11 cellular contexts compared by ENCODE assay signal in genomic region chr3:183260167-183260904, GRCh38. TPM values are rescaled to one million over a fixed set of nuclear protein-coding genes. Genes with fewer than 3 reads are reported as not detected.
DNase-seq lines count a peak whose midpoint lies in the region; ATAC-seq and TF ChIP-seq lines count a peak whose summit lies in the region.
"Had no signal": no experiment of that assay in that cellular context is flagged by ENCODE, and none has a peak within 500 bp of the region (broad histone marks: within the 10 kb centered on the region; RNA-seq: fewer than 3 reads in every experiment).

No MANE protein-coding gene starts in this region.

- H3K27ac ChIP-seq in PC-9: 0 out of 2 replicates have a peak overlapping the region, but pooled peaks have one; percentile 3
- H3K27ac ChIP-seq in foreskin keratinocyte: peak overlapping the region; percentile 21
- H3K27ac ChIP-seq in parathyroid adenoma: no peak overlapping the region
- H3K27ac ChIP-seq in GM23338 (ENCODE audit: low read depth): no peak overlapping the region

- H3K36me3 Mint-ChIP-seq in GM23338 (ENCODE audit: low read depth): no peaks in the 10 kb centered on the region

- H3K4me2 ChIP-seq in PC-9 (0 out of 2 replicates have a peak overlapping the region, but pooled peaks have one; percentile 0), parathyroid adenoma (ENCODE audit: low read length) (peak overlapping the region; percentile 13), GM23338 (no peak overlapping the region)

- DNase-seq in CD1c-positive myeloid dendritic cell (ENCODE audit: extremely low spot score) (peak; percentile 84), PC-9 (no peak), foreskin keratinocyte (no peak), GM23338 (ENCODE audit: low spot score) (no peak), NCI-H2196 (lab: John Stamatoyannopoulos, UW; ENCODE audit: unreplicated experiment) (no peak), NCI-H510A (lab: John Stamatoyannopoulos, UW) (no peak)
- DNase-seq: activated CD8-positive, alpha-beta memory T cell treated with anti-CD3 and anti-CD28 coated beads, Interleukin-2, amount 50 U/mL, for 48 hours; mesendoderm had no signal

- no peak for TF ChIP-seq CTCF in PC-9 (conservative IDR thresholded peaks at IDR 0.05)
- TF ChIP-seq CTCF in foreskin keratinocyte (conservative IDR thresholded peaks at IDR 0.05): no peak
- no peak for TF ChIP-seq CTCF in parathyroid adenoma (IDR thresholded peaks at IDR 0.05)
- no peak for TF ChIP-seq CTCF in GM23338 (conservative IDR thresholded peaks at IDR 0.05; ENCODE audit: low read depth in 2 of 2)

- H3F3A ChIP-seq in PC-9 (ENCODE audit: insufficient read depth, low read depth): peaks cover 31% of the 10 kb centered on the region
- no peaks in the 10 kb centered on the region for H3F3A ChIP-seq in GM23338 (replicated peaks; ENCODE audit: low read depth)

- H3K9me3 Mint-ChIP-seq in GM23338: no peaks in the 10 kb centered on the region
- H3K9me3 Mint-ChIP-seq: T-helper 1 cell treated with Interleukin-12 subunit alpha and Interleukin-12 subunit beta and Interleukin-4 antibody, amounts not matched to agents 30 μg/mL and 1 μg/mL, for 36 hours had no signal

- no peak overlapping the region for H3K4me3 ChIP-seq in PC-9
- H3K4me3 ChIP-seq in parathyroid adenoma (ENCODE audit: low read depth, low read length): no peak overlapping the region
- H3K4me3 ChIP-seq in GM23338: no peak overlapping the region

- H3K27me3 Mint-ChIP-seq in GM23338 (ENCODE audit: insufficient read depth, low read depth, poor library complexity): peaks cover 5% of the 10 kb centered on the region

- intact Hi-C loops in PC-9 (cut with micrococcal nuclease; ENCODE audit: unreplicated experiment): no loop called here

- no peak overlapping the region for H2AFZ ChIP-seq in PC-9
- no peak overlapping the region for H2AFZ ChIP-seq in parathyroid adenoma
- H2AFZ ChIP-seq in GM23338: no peak overlapping the region

- H4K20me1 ChIP-seq in PC-9 (ENCODE audit: insufficient read depth) (peaks cover 4% of the 10 kb centered on the region; the same call in 1 of the 2 replicates), GM23338 (replicated peaks; ENCODE audit: insufficient read depth) (no peaks in the 10 kb centered on the region)

- H3K4me3 Mint-ChIP-seq in GM23338: no peak overlapping the region
- H3K4me3 Mint-ChIP-seq: T-helper 1 cell treated with Interleukin-12 subunit alpha and Interleukin-12 subunit beta and Interleukin-4 antibody, amounts not matched to agents 30 μg/mL and 1 μg/mL, for 36 hours had no signal

- H3K27ac Mint-ChIP-seq in GM23338: no peak overlapping the region
- H3K27ac Mint-ChIP-seq: T-helper 1 cell treated with Interleukin-12 subunit alpha and Interleukin-12 subunit beta and Interleukin-4 antibody, amounts not matched to agents 30 μg/mL and 1 μg/mL, for 36 hours had no signal

- H3K4me1 ChIP-seq in PC-9 (replicated peaks; ENCODE audit: insufficient read depth) (peaks cover 55% of the 10 kb centered on the region), foreskin keratinocyte (peaks cover 56% of the 10 kb centered on the region), parathyroid adenoma (peaks cover 4% of the 10 kb centered on the region), GM23338 (ENCODE audit: insufficient read depth) (peaks cover 40% of the 10 kb centered on the region)

- CTCF ChIA-PET in PC-9 (lab: Charles Lee): interaction anchor here (0.7 kb wide), 1 partner anchor 22 kb away, joined by 4 read pairs; no protein-coding TSS in a partner anchor

- no TSS peak for BruUV-seq in PC-9 (replicated peaks; lab: Mats Ljungman, UMichigan)

- ATAC-seq in foreskin keratinocyte (no peak), GM23338 (no peak), HG03342 (IDR thresholded peaks at IDR 0.05; ENCODE audit: unreplicated experiment) (no peak)

- no peaks in the 10 kb centered on the region for H3K27me3 ChIP-seq in PC-9 (ENCODE audit: insufficient read depth, low read depth)
- H3K27me3 ChIP-seq in foreskin keratinocyte: no peaks in the 10 kb centered on the region
- H3K27me3 ChIP-seq in parathyroid adenoma (ENCODE audit: control insufficient read depth, insufficient read depth, low read length): no peaks in the 10 kb centered on the region
- H3K27me3 ChIP-seq in GM23338 (ENCODE audit: insufficient read depth): peaks cover 5% of the 10 kb centered on the region; the same call in 1 of the 2 replicates

- no peak overlapping the region for H3K9ac ChIP-seq in parathyroid adenoma

- H3K79me2 ChIP-seq in PC-9 (ENCODE audit: low read depth): peaks cover 98% of the 10 kb centered on the region
- H3K79me2 ChIP-seq in parathyroid adenoma: no peaks in the 10 kb centered on the region
- peaks cover 23% of the 10 kb centered on the region for H3K79me2 ChIP-seq in GM23338 (replicated peaks; ENCODE audit: insufficient read depth)

- H3K9me3 ChIP-seq in PC-9 (ENCODE audit: insufficient read depth, low read depth): no peaks in the 10 kb centered on the region
- H3K9me3 ChIP-seq in parathyroid adenoma (ENCODE audit: control insufficient read depth, low read length): no peaks in the 10 kb centered on the region

- no peaks in the 10 kb centered on the region for H3K9me2 ChIP-seq in PC-9 (ENCODE audit: insufficient read depth)
- no peaks in the 10 kb centered on the region for H3K9me2 ChIP-seq in GM23338 (ENCODE audit: insufficient read depth)

- peaks cover 17% of the 10 kb centered on the region for H3K4me1 Mint-ChIP-seq in GM23338

- H3K36me3 ChIP-seq in PC-9 (ENCODE audit: low read depth): peaks cover 30% of the 10 kb centered on the region
- no peaks in the 10 kb centered on the region for H3K36me3 ChIP-seq in parathyroid adenoma (ENCODE audit: control insufficient read depth, insufficient read depth, low read length)
- no peaks in the 10 kb centered on the region for H3K36me3 ChIP-seq in GM23338 (ENCODE audit: insufficient read depth)

- POLR2A ChIA-PET in PC-9 (lab: Charles Lee; ENCODE audit: unreplicated experiment): interaction anchor here (0.7 to 1.0 kb wide), 2 partner anchors 12 to 25 kb away, joined by 4 to 15 read pairs; no protein-coding TSS in a partner anchor

TF ChIP-seq in GM23338, 12 proteins besides CTCF, POLR2A, EP300 and RAD21 (continues in another document):
- no peak for TF ChIP-seq EZH2phosphoT487 (IDR thresholded peaks at IDR 0.05; ENCODE audit: unreplicated experiment)
- no peak for TF ChIP-seq ETS1 (IDR thresholded peaks at IDR 0.05)
- TF ChIP-seq JUNB (IDR thresholded peaks at IDR 0.05; ENCODE audit: unreplicated experiment): no peak
- TF ChIP-seq CREB1 (CRISPR knock-in tag; IDR thresholded peaks at IDR 0.05; ENCODE audit: low read depth): no peak
- no peak for TF ChIP-seq POLR2AphosphoS5 (IDR thresholded peaks at IDR 0.05; ENCODE audit: low read depth)
- TF ChIP-seq EZH2 (IDR thresholded peaks at IDR 0.05; ENCODE audit: low read depth, unreplicated experiment): no peak
- no peak for TF ChIP-seq ZNF331 (CRISPR knock-in tag; IDR thresholded peaks at IDR 0.05; ENCODE audit: low read depth)
- TF ChIP-seq NANOG (IDR thresholded peaks at IDR 0.05; ENCODE audit: borderline replicate concordance): no peak
- TF ChIP-seq, protein P1, sequence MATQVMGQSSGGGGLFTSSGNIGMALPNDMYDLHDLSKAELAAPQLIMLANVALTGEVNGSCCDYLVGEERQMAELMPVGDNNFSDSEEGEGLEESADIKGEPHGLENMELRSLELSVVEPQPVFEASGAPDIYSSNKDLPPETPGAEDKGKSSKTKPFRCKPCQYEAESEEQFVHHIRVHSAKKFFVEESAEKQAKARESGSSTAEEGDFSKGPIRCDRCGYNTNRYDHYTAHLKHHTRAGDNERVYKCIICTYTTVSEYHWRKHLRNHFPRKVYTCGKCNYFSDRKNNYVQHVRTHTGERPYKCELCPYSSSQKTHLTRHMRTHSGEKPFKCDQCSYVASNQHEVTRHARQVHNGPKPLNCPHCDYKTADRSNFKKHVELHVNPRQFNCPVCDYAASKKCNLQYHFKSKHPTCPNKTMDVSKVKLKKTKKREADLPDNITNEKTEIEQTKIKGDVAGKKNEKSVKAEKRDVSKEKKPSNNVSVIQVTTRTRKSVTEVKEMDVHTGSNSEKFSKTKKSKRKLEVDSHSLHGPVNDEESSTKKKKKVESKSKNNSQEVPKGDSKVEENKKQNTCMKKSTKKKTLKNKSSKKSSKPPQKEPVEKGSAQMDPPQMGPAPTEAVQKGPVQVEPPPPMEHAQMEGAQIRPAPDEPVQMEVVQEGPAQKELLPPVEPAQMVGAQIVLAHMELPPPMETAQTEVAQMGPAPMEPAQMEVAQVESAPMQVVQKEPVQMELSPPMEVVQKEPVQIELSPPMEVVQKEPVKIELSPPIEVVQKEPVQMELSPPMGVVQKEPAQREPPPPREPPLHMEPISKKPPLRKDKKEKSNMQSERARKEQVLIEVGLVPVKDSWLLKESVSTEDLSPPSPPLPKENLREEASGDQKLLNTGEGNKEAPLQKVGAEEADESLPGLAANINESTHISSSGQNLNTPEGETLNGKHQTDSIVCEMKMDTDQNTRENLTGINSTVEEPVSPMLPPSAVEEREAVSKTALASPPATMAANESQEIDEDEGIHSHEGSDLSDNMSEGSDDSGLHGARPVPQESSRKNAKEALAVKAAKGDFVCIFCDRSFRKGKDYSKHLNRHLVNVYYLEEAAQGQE (IDR thresholded peaks at IDR 0.05; ENCODE audit: unreplicated experiment): no peak

RNA-seq across cellular contexts. Expression of gene B3GNT5, which starts 7.3 kb away (rescaled TPM):
- total RNA-seq in PC-9 (2021): 30.7 and 33.6 TPM in 2 replicates
- total RNA-seq in foreskin keratinocyte: 58.1 and 59.8 TPM in 2 replicates
- 17.6 and 20.1 TPM in 2 replicates for polyA plus RNA-seq in foreskin keratinocyte
- 3.9 and 4.9 TPM in 2 replicates for total RNA-seq in GM23338 (2014; rRNA removed; shearing (Covaris generic))
- polyA plus RNA-seq in GM23338 (2016; fragmentation: Nextera tagmentation; extraction: Ambion mirVana): 5.1 and 6.4 TPM in 2 replicates

Comparison
In these comparisons a context has a peak if more than half of its experiments do, and no peak if none do; other contexts are left out.
1. H3K27ac ChIP-seq: peak in PC-9 (single experiment) and foreskin keratinocyte (single experiment); none in parathyroid adenoma (single experiment) and GM23338 (single experiment).